ENCODE assay signal across 28 cellular contexts in the genomic region with DNA sequence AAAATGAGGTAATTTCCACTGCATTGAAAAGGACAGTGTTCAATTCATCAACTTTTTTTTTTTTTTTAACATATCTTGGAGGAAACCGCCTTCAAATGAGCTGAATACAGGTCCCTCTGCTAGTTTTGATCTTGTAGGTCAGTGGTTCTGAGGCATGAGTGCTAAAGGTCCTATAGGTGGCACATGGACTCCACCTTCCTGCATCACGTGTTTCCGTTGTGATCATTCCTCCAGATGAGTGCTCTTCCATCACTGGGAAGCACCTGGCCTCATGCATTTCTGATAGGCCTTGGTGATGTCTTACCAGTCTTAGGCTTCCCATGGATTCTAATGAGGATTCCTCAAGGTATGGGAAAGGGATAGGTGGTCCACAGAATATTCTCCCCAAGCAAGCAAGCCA. TPM values are rescaled to one million over a fixed set of nuclear protein-coding genes. Genes with fewer than 3 reads are reported as not detected.
DNase-seq lines count a peak whose midpoint lies in the region; ATAC-seq, FAIRE-seq and TF ChIP-seq lines count a peak whose summit lies in the region.
"Had no signal": no experiment of that assay in that cellular context is flagged by ENCODE, and none has a peak within 500 bp of the region (broad histone marks: within the 10 kb centered on the region; RNA-seq: fewer than 3 reads in every experiment).

No MANE protein-coding gene starts in this region.

- H3K79me2 ChIP-seq in HepG2 (ENCODE audit: insufficient read depth, low read length) (no peaks in the 10 kb centered on the region), H1 (ENCODE audit: control insufficient read depth in 1 of 2, insufficient read depth in 2 of 2, low read length in 2 of 2) (no peaks in the 10 kb centered on the region)

- CTCF ChIA-PET in HepG2 (lab: Yijun Ruan, JAX; ENCODE audit: low intra/inter-chr PET ratio, low total read pairs) (no interaction called here), H1 (lab: Charles Lee; ENCODE audit: partially characterized antibody) (interaction anchor here (0.6 to 4.8 kb wide), 16 partner anchors 11 to 961 kb away, joined by 3 to 30 read pairs (median 3); no protein-coding TSS in a partner anchor)

- intact Hi-C loops in HepG2 (cut with micrococcal nuclease; ENCODE audit: unreplicated experiment): no loop called here
- intact Hi-C loops in right lobe of liver (cut with DNase I): no loop called here

- H3K9me3 ChIP-seq in HepG2 (ENCODE audit: low read length) (no peaks in the 10 kb centered on the region), right lobe of liver (no peaks in the 10 kb centered on the region), H1 (ENCODE audit: insufficient read depth in 2 of 2, low read depth in 1 of 2, low read length in 1 of 2) (no peaks in the 10 kb centered on the region)
- H3K9me3 ChIP-seq: gastrocnemius medialis, HAP-1, prostate gland, SJSA1, suprapubic skin had no signal

- TF ChIP-seq RAD21 in HepG2 (CRISPR knock-in tag; IDR thresholded peaks at IDR 0.05): no peak
- TF ChIP-seq RAD21 in H1 (IDR thresholded peaks at IDR 0.05 in 1 of 2, conservative IDR thresholded peaks at IDR 0.05 in 1 of 2; ENCODE audit: low read depth in 2 of 2, low read length in 2 of 2): peak; percentile 58 to 65

- H2BK120ac ChIP-seq in H1 (replicated peaks; ENCODE audit: low read depth, low read length): no peak overlapping the region

- no peaks in the 10 kb centered on the region for H3K27me3 ChIP-seq in HepG2 (ENCODE audit: control insufficient read depth in 1 of 2, insufficient read depth in 2 of 2, low read length in 2 of 2)
- no peaks in the 10 kb centered on the region for H3K27me3 ChIP-seq in right lobe of liver
- H3K27me3 ChIP-seq in H1 (replicated peaks in 1 of 4; ENCODE audit: control insufficient read depth in 3 of 4, extremely low read depth in 1 of 4, insufficient read depth in 3 of 4, low read length in 3 of 4): no peaks in the 10 kb centered on the region
- H3K27me3 ChIP-seq: gastrocnemius medialis, SJSA1, suprapubic skin had no signal

- no peak overlapping the region for H2BK12ac ChIP-seq in H1 (ENCODE audit: low read depth, low read length)

- WGBS in HepG2 (ENCODE audit: low lambda C conversion rate): 97% methylated on average over 3 of the region's 3 CpGs
- 87% methylated on average over 2 of the region's 3 CpGs for WGBS in right lobe of liver (ENCODE audit: insufficient coverage, low coverage, low lambda C conversion rate, missing lambda C conversion rate)
- WGBS in H1 (ENCODE audit: extremely low coverage in 1 of 2, insufficient coverage in 1 of 2, insufficient read length in 1 of 2, insufficient replicate concordance in 2 of 2, low coverage in 1 of 2, low lambda C conversion rate in 2 of 2, missing lambda C conversion rate in 1 of 2), 2 experiments: 85% methylated on average over 3 of the region's 3 CpGs; no CpG with 5 or more reads in 1 of the 2 experiments

- H2BK5ac ChIP-seq in H1 (ENCODE audit: low read depth, low read length): no peak overlapping the region

- no peak for FAIRE-seq in HepG2 (lab: Jason Lieb, UNC)
- FAIRE-seq in H1 (lab: Jason Lieb, UNC): no peak
- FAIRE-seq: astrocyte, D721Med had no signal

- no peaks in the 10 kb centered on the region; the same call in 1 of the 2 replicates for H4K20me1 ChIP-seq in HepG2 (ENCODE audit: insufficient read depth, low read length)
- no peaks in the 10 kb centered on the region for H4K20me1 ChIP-seq in H1 (replicated peaks in 1 of 2; ENCODE audit: control insufficient read depth in 1 of 2, insufficient read depth in 2 of 2, low read length in 2 of 2)

- H3K23me2 ChIP-seq in H1 (ENCODE audit: low read depth, low read length): no peaks in the 10 kb centered on the region

- no peak overlapping the region for H2AK5ac ChIP-seq in H1 (ENCODE audit: low read depth, low read length)

- no peak overlapping the region for H2BK20ac ChIP-seq in H1 (ENCODE audit: low read length)

- peaks cover 13% of the 10 kb centered on the region for H3K4me1 ChIP-seq in HepG2 (ENCODE audit: insufficient read depth, low read length)
- no peaks in the 10 kb centered on the region for H3K4me1 ChIP-seq in right lobe of liver
- H3K4me1 ChIP-seq in H1 (replicated peaks in 1 of 4; ENCODE audit: control insufficient read depth in 3 of 4, insufficient read depth in 4 of 4, low read length in 3 of 4): no peaks in the 10 kb centered on the region
- H3K4me1 ChIP-seq: gastrocnemius medialis, HAP-1, prostate gland, SJSA1, suprapubic skin had no signal

- H4K91ac ChIP-seq in H1 (replicated peaks; ENCODE audit: insufficient read length, low read length): no peak overlapping the region

- H3K4me2 ChIP-seq in HepG2 (ENCODE audit: low read depth, low read length) (no peak overlapping the region), H1 (ENCODE audit: insufficient read depth in 1 of 2, low read depth in 2 of 2, low read length in 2 of 2) (no peak overlapping the region)

- in situ Hi-C loops in HepG2 (cut with HindIII; ENCODE audit: extremely low pct_ligation_motif_present, low pct_unique_long_range_greater_than_20kb): loop anchor here (10.0 kb wide), 1 partner anchor 767 kb away; no protein-coding TSS in a partner anchor

- DNase-seq in HepG2 (ENCODE audit: low spot score) (peak; percentile 7), right lobe of liver (no peak), NCI-H226 (peak; percentile 16), H1 (ENCODE audit: low read depth in 1 of 2, low spot score in 2 of 2) (no peak), NAMALWA (ENCODE audit: low spot score) (no peak), Ammon's horn (ENCODE audit: low spot score) (no peak)
- DNase-seq: activated gamma-delta T cell treated with Interleukin-2 at 50 U/mL for 16 hours; activated T-cell treated with anti-CD3 and anti-CD28 coated beads, Interleukin-2, amount 50 U/mL, for 24 hours; caudate nucleus; CD4-positive, CD25-positive, alpha-beta regulatory T cell; dermis blood vessel endothelial cell; gastrocnemius medialis; hippocampal formation; immature natural killer cell; KBM-7; MM.1S; NCI-H1436; NCI-H2171 treated with DMSO at 0.1 percent for 48 hours; RPMI8226; stimulated activated naive CD4-positive, alpha-beta T cell had no signal

- H3K56ac ChIP-seq in H1 (replicated peaks; ENCODE audit: insufficient read length, low read depth, low read length): no peak overlapping the region

- no peak overlapping the region for H3K18ac ChIP-seq in H1 (ENCODE audit: extremely low read depth, low read length)

- H4K8ac ChIP-seq in H1 (ENCODE audit: extremely low read depth, insufficient read depth, low read length): no peak overlapping the region

- H3K27ac ChIP-seq in HepG2 (ENCODE audit: extremely low read length, insufficient read depth, low read length): no peak overlapping the region
- no peak overlapping the region for H3K27ac ChIP-seq in right lobe of liver
- H3K27ac ChIP-seq in H1 (ENCODE audit: low read depth, low read length): no peak overlapping the region
- H3K27ac ChIP-seq: gastrocnemius medialis, prostate gland, SJSA1, suprapubic skin had no signal

- no peak overlapping the region for H3K4ac ChIP-seq in H1 (replicated peaks; ENCODE audit: insufficient read length, low read depth, low read length)

- H3K4me3 ChIP-seq in HepG2 (replicated peaks in 1 of 3; ENCODE audit: insufficient read depth in 1 of 3, low read depth in 2 of 3, low read length in 3 of 3) (no peak overlapping the region), right lobe of liver (no peak overlapping the region), H1 (ENCODE audit: extremely low read depth in 1 of 4, insufficient read depth in 2 of 4, low read depth in 3 of 4, low read length in 4 of 4) (no peak overlapping the region)
- H3K4me3 ChIP-seq: gastrocnemius medialis, HAP-1, prostate gland, SJSA1, suprapubic skin had no signal

- H3K14ac ChIP-seq in H1 (ENCODE audit: insufficient read length): no peak overlapping the region

- no peak overlapping the region for H2AFZ ChIP-seq in HepG2 (ENCODE audit: low read length)
- H2AFZ ChIP-seq in H1 (ENCODE audit: low read length): no peak overlapping the region

- BruUV-seq in HepG2 (replicated peaks; lab: Mats Ljungman, UMichigan): no TSS peak

- no peak overlapping the region for H4K5ac ChIP-seq in H1 (ENCODE audit: insufficient read length, low read depth, low read length)

- H3K9ac ChIP-seq in HepG2 (ENCODE audit: insufficient read depth, low read depth, low read length) (no peak overlapping the region), H1 (replicated peaks in 1 of 4; ENCODE audit: extremely low read depth in 1 of 4, low read depth in 3 of 4, low read length in 3 of 4) (no peak overlapping the region)

- POLR2A ChIA-PET in HepG2 (lab: Yijun Ruan, JAX) (no interaction called here), H1 (lab: Charles Lee; ENCODE audit: partially characterized antibody) (interaction anchor here (0.7 kb wide), 1 partner anchor 17 kb away, joined by 3 read pairs; no protein-coding TSS in a partner anchor)

- no peak overlapping the region for H2BK15ac ChIP-seq in H1 (ENCODE audit: low read length)

- TF ChIP-seq POLR2A in HepG2 (IDR thresholded peaks at IDR 0.05; ENCODE audit: insufficient read depth in 1 of 2, low read depth in 2 of 2, low read length in 2 of 2) (no peak), right lobe of liver (IDR thresholded peaks at IDR 0.05) (no peak), H1 (IDR thresholded peaks at IDR 0.05; ENCODE audit: control extremely low read depth in 1 of 2, low read depth in 2 of 2, low read length in 2 of 2) (no peak)

- no peaks in the 10 kb centered on the region for H3K79me1 ChIP-seq in H1 (ENCODE audit: low read depth, low read length)

- ATAC-seq in HepG2 (no peak; the same call in 2 of the 3 replicates), right lobe of liver (no peak), HG02973 (IDR thresholded peaks at IDR 0.05; ENCODE audit: unreplicated experiment) (no peak)
- ATAC-seq: gastrocnemius medialis, left lobe of liver had no signal

- peaks cover 0 to 6% of the 10 kb centered on the region in 2 experiments; a peak in 2 of 5 replicates for H3K36me3 ChIP-seq in HepG2 (replicated peaks in 1 of 2; ENCODE audit: control insufficient read depth in 1 of 2, insufficient read depth in 2 of 2, low read length in 2 of 2)
- no peaks in the 10 kb centered on the region for H3K36me3 ChIP-seq in right lobe of liver
- no peaks in the 10 kb centered on the region for H3K36me3 ChIP-seq in H1 (ENCODE audit: control insufficient read depth in 2 of 4, insufficient read depth in 4 of 4, low read length in 3 of 4)
- H3K36me3 ChIP-seq: HAP-1, prostate gland, SJSA1 had no signal

- H3K23ac ChIP-seq in H1 (ENCODE audit: insufficient read length): no peak overlapping the region

- TF ChIP-seq CTCF in HepG2 (CRISPR knock-in tag; IDR thresholded peaks at IDR 0.05) (peak; percentile 24; the same call in 1 of the 2 replicates), right lobe of liver (IDR thresholded peaks at IDR 0.05) (no peak), H1 (IDR thresholded peaks at IDR 0.05; ENCODE audit: control extremely low read depth in 1 of 3, insufficient read depth in 1 of 3, low read depth in 1 of 3, low read length in 3 of 3) (peak; percentile 4 to 41 (median 14))

- no peak for TF ChIP-seq EP300 in HepG2 (IDR thresholded peaks at IDR 0.05; ENCODE audit: low read depth in 2 of 2, low read length in 2 of 2)
- TF ChIP-seq EP300 in HepG2 (CRISPR knock-in tag; IDR thresholded peaks at IDR 0.05; ENCODE audit: borderline replicate concordance): no peak
- no peak for TF ChIP-seq EP300 in H1 (IDR thresholded peaks at IDR 0.05; ENCODE audit: borderline replicate concordance in 1 of 2, low read depth in 2 of 2, low read length in 2 of 2)

RNA-seq across cellular contexts. Expression of gene FDX1, which starts 37.8 kb away (rescaled TPM):
- 13.1 and 14.5 TPM in 2 replicates for total RNA-seq in HepG2 (2016; rRNA removed; fragmentation: Illumina TruSeq; extraction: Trizol)
- total RNA-seq in HepG2 (2016; cell fraction: cytosol; rRNA removed; fragmentation: Illumina TruSeq; extraction: Trizol; ENCODE audit: low read depth): 14.6 and 14.8 TPM in 2 replicates
- total RNA-seq in HepG2 (2016; cell fraction: insoluble cytoplasmic fraction; rRNA removed; fragmentation: Illumina TruSeq; extraction: Trizol): 12.6 and 14.3 TPM in 2 replicates
- 16.4 and 17.5 TPM in 2 replicates for total RNA-seq in HepG2 (2016; cell fraction: membrane; rRNA removed; fragmentation: Illumina TruSeq; extraction: Trizol)
- total RNA-seq in HepG2 (2016; cell fraction: nucleus; rRNA removed; fragmentation: Illumina TruSeq; extraction: Trizol): 5.5 and 6.1 TPM in 2 replicates
- polyA plus RNA-seq in HepG2 (2011; rRNA removed): 3.4 and 4.5 TPM in 2 replicates
- polyA plus RNA-seq in HepG2 (2011; cell fraction: cytosol; rRNA removed): 2.4 and 3.4 TPM in 2 replicates
- polyA plus RNA-seq in HepG2 (2011; cell fraction: nucleus; rRNA removed): 0.63 and 1.1 TPM in 2 replicates
- polyA plus RNA-seq in HepG2 (2012): 6.8 and 7.0 TPM in 2 replicates
- 18.5 and 18.8 TPM in 2 replicates for polyA plus RNA-seq in HepG2 (2016; cell fraction: cytosol; fragmentation: Illumina TruSeq; extraction: Trizol; ENCODE audit: low read depth)
- 15.6 and 17.9 TPM in 2 replicates for polyA plus RNA-seq in HepG2 (2016; cell fraction: insoluble cytoplasmic fraction; fragmentation: Illumina TruSeq; extraction: Trizol; ENCODE audit: low read depth)
- polyA plus RNA-seq in HepG2 (2016; cell fraction: membrane; fragmentation: Illumina TruSeq; extraction: Trizol; ENCODE audit: low read depth): 15.9 and 16.3 TPM in 2 replicates
- polyA plus RNA-seq in HepG2 (2016; cell fraction: nucleus; fragmentation: Illumina TruSeq; extraction: Trizol; ENCODE audit: insufficient read depth, low read depth): 8.7 and 9.1 TPM in 2 replicates
- 1.1 and 2.3 TPM in 2 replicates for polyA minus RNA-seq in HepG2 (2011; rRNA and poly(A)+ RNA removed; ENCODE audit: low replicate concordance)
- 1.8 and 2.5 TPM in 2 replicates for polyA minus RNA-seq in HepG2 (2011; cell fraction: cytosol; rRNA and poly(A)+ RNA removed)
- polyA minus RNA-seq in HepG2 (2011; cell fraction: nucleus; rRNA and poly(A)+ RNA removed): 2.0 and 2.2 TPM in 2 replicates
- 10 to 100 TPM; 20.6 to 42.6 (median 25.1) TPM for total RNA-seq in right lobe of liver
- 9.4 and 9.6 TPM in 2 replicates for total RNA-seq in H1 (2021; fragmentation: NEBNext Ultra II Directional; extraction: Animal tissue kit (Norgen Biotek cat#: 25700))
- 2.4 and 3.7 TPM in 2 replicates for polyA plus RNA-seq in H1 (2011; rRNA removed)
- polyA plus RNA-seq in H1 (2011; cell fraction: cytosol; rRNA removed): 4.9 TPM
- 1.2 TPM for polyA plus RNA-seq in H1 (2011; cell fraction: nucleus; rRNA removed)
- 5.6 to 10.2 TPM (median 6.5 TPM) in 4 replicates for polyA plus RNA-seq in H1 (2012, experiment 1 of 2)
- 5.4 TPM for polyA plus RNA-seq in H1 (2012, experiment 2 of 2)
- polyA plus RNA-seq in H1 (2013, experiment 1 of 2): 5.2 TPM
- polyA plus RNA-seq in H1 (2013, experiment 2 of 2): 5.4 TPM
- polyA minus RNA-seq in H1 (2011; rRNA and poly(A)+ RNA removed): 2.1 and 3.9 TPM in 2 replicates
- 3.4 TPM for polyA minus RNA-seq in H1 (2011; cell fraction: cytosol; rRNA and poly(A)+ RNA removed)
- polyA minus RNA-seq in H1 (2011; cell fraction: nucleus; rRNA and poly(A)+ RNA removed): 1.9 TPM

Comparison
In these comparisons a context has a peak if more than half of its experiments do, and no peak if none do; other contexts are left out.
1. DNase-seq: peak in HepG2 (single experiment) and NCI-H226 (single experiment); none in right lobe of liver (0 of 3), H1 (0 of 2), NAMALWA (single experiment) and Ammon's horn (single experiment).
2. CTCF ChIP-seq: peak in HepG2 (single experiment) and H1 (3 of 3); none in right lobe of liver (0 of 4).
3. Of the 41 proteins assayed by ChIP-seq in both HepG2 and H1: peak only in HepG2: none; only in H1: RAD21; in both: CTCF; in neither: 39.